ENCODE assay signal across 22 cellular contexts in genomic region chr1:19863804-19864203, GRCh38. TPM values are rescaled to one million over a fixed set of nuclear protein-coding genes. Genes with fewer than 3 reads are reported as not detected.
DNase-seq lines count a peak whose midpoint lies in the region; ATAC-seq and TF ChIP-seq lines count a peak whose summit lies in the region.
"Had no signal": no experiment of that assay in that cellular context is flagged by ENCODE, and none has a peak within 500 bp of the region (broad histone marks: within the 10 kb centered on the region; RNA-seq: fewer than 3 reads in every experiment).

No MANE protein-coding gene starts in this region.

- TF ChIP-seq EP300 in SK-N-SH (IDR thresholded peaks at IDR 0.05; ENCODE audit: borderline replicate concordance in 1 of 2, low read depth in 1 of 2, low read length in 1 of 2) = no peak

- no peaks in the 10 kb centered on the region for H4K20me1 ChIP-seq in SK-N-SH (ENCODE audit: insufficient read depth)

- H2BK5ac ChIP-seq in trophoblast cell (ENCODE audit: low read depth, low read length, poor library complexity) = no peak overlapping the region

- peaks cover under 1% of the 10 kb centered on the region for H3K79me1 ChIP-seq in trophoblast cell (ENCODE audit: low read length)

- H3K4me3 ChIP-seq in epithelial cell of esophagus (ENCODE audit: low read length) = no peak overlapping the region
- H3K4me3 ChIP-seq in trophoblast cell (ENCODE audit: low read depth, low read length) = no peak overlapping the region
- H3K4me3 ChIP-seq in SK-N-SH (ENCODE audit: low read depth in 2 of 2, low read length in 1 of 2) = no peak overlapping the region
- H3K4me3 ChIP-seq: SK-N-MC, stomach, vagina had no signal

- TF ChIP-seq RAD21 in SK-N-SH (IDR thresholded peaks at IDR 0.05; ENCODE audit: low read length) = no peak

- no peaks in the 10 kb centered on the region for H3K9me2 ChIP-seq in SK-N-SH

- no CpG with 5 or more reads among the region's 5 CpGs for WGBS in trophoblast cell (ENCODE audit: extremely low coverage, insufficient coverage, insufficient read length)
- WGBS in SK-N-SH (ENCODE audit: low lambda C conversion rate) = 64% methylated on average over 5 of the region's 5 CpGs

- H4K91ac ChIP-seq in trophoblast cell (ENCODE audit: low read depth, low read length) = no peak overlapping the region

- peak; percentile 21 for DNase-seq in Caki2 (ENCODE audit: low read depth)
- DNase-seq in RWPE1 (ENCODE audit: low spot score) = peak; percentile 58
- DNase-seq in epithelial cell of esophagus (ENCODE audit: low read depth) = peak; percentile 79
- DNase-seq in trophoblast cell = peak; percentile 63 to 96
- DNase-seq in T1000 (lab: John Stamatoyannopoulos, UW) = no peak
- no peak for DNase-seq in HK-2 (ENCODE audit: unreplicated experiment)
- no peak for DNase-seq in SK-N-SH
- DNase-seq: activated CD8-positive, alpha-beta T cell treated with anti-CD3 and anti-CD28 coated beads for 36 hours; hypothalamus; Karpas-422; naive B cell; NCI-H187; posterior cingulate gyrus; stimulated activated CD4-positive, alpha-beta T cell treated with anti-CD3 and anti-CD28 coated beads, Interleukin-15, amount 100 ng/mL, for 24 hours; stomach had no signal

- H3K9ac ChIP-seq in trophoblast cell (ENCODE audit: low read length) (no peak overlapping the region), SK-N-SH (no peak overlapping the region)

- no peak overlapping the region for H3K23ac ChIP-seq in trophoblast cell (ENCODE audit: low read length)

- H3K4me2 ChIP-seq in trophoblast cell (ENCODE audit: low read length) (no peak overlapping the region), SK-N-SH (no peak overlapping the region)

- no peaks in the 10 kb centered on the region for H3K4me1 ChIP-seq in trophoblast cell (ENCODE audit: control insufficient read depth in 1 of 2, insufficient read depth in 2 of 2, low read length in 2 of 2)
- no peaks in the 10 kb centered on the region; a peak in 1 of 4 replicates for H3K4me1 ChIP-seq in SK-N-SH (ENCODE audit: control insufficient read depth in 1 of 2, insufficient read depth in 2 of 2, low read depth in 1 of 2, low read length in 1 of 2)
- H3K4me1 ChIP-seq: stomach, vagina had no signal

- TF ChIP-seq CTCF in RWPE1 (conservative IDR thresholded peaks at IDR 0.05; ENCODE audit: low read depth) (no peak), epithelial cell of esophagus (IDR thresholded peaks at IDR 0.05; ENCODE audit: insufficient read depth, low read depth, low read length, missing control alignments) (no peak), SK-N-SH (IDR thresholded peaks at IDR 0.05) (no peak)

- no peak overlapping the region for H2AK5ac ChIP-seq in trophoblast cell (ENCODE audit: low read length)

- no peaks in the 10 kb centered on the region for H3K79me2 ChIP-seq in trophoblast cell (ENCODE audit: control insufficient read depth, insufficient read depth, low read length, poor library complexity)
- no peaks in the 10 kb centered on the region for H3K79me2 ChIP-seq in SK-N-SH (ENCODE audit: insufficient read depth)

- no peak overlapping the region for H3K14ac ChIP-seq in trophoblast cell (ENCODE audit: low read length)

- H4K8ac ChIP-seq in trophoblast cell (ENCODE audit: low read depth, low read length) = no peak overlapping the region

- no peak overlapping the region for H4K12ac ChIP-seq in trophoblast cell (ENCODE audit: low read depth, low read length)

- H3K18ac ChIP-seq in trophoblast cell (ENCODE audit: low read length) = no peak overlapping the region

- ATAC-seq in GM21717 (IDR thresholded peaks at IDR 0.05; ENCODE audit: unreplicated experiment) = no peak
- ATAC-seq: activated CD8-positive, alpha-beta T cell treated with anti-CD3 and anti-CD28 coated beads for 36 hours; activated T-helper 17 cell treated with anti-CD3 and anti-CD28 coated beads, Interleukin-2, amount 50 U/mL, for 72 hours had no signal

- CTCF ChIA-PET in RWPE1 (lab: Yijun Ruan, JAX) (interaction anchor here (0.7 kb wide), 1 partner anchor 95 kb away, joined by 5 read pairs; no protein-coding TSS in a partner anchor), SK-N-SH (lab: Yijun Ruan, JAX) (interaction anchor here (1.5 kb wide), 1 partner anchor 18 kb away, joined by 5 read pairs; the partner anchor contains the start of gene OTUD3)

- no peaks in the 10 kb centered on the region for H3K27me3 ChIP-seq in trophoblast cell (ENCODE audit: insufficient read depth, low read length)
- H3K27me3 ChIP-seq in SK-N-SH (ENCODE audit: insufficient read depth) = no peaks in the 10 kb centered on the region
- H3K27me3 ChIP-seq: vagina had no signal

- POLR2A ChIA-PET in RWPE1 (lab: Yijun Ruan, JAX; ENCODE audit: low non-redundant PET) (no interaction called here), SK-N-SH (lab: Yijun Ruan, JAX) (no interaction called here)

- H3K27ac ChIP-seq in RWPE1 = no peak overlapping the region
- no peak overlapping the region for H3K27ac ChIP-seq in trophoblast cell (ENCODE audit: low read depth, low read length)
- no peak overlapping the region for H3K27ac ChIP-seq in SK-N-SH (ENCODE audit: low read depth in 2 of 2, low read length in 1 of 2)
- H3K27ac ChIP-seq: SK-N-MC, stomach, vagina had no signal

- H2AFZ ChIP-seq in trophoblast cell (ENCODE audit: insufficient read depth, low read length, poor library complexity) = no peak overlapping the region
- no peak overlapping the region; the same call in 1 of the 2 replicates for H2AFZ ChIP-seq in SK-N-SH (ENCODE audit: low read depth)

- H3K4ac ChIP-seq in trophoblast cell (ENCODE audit: low read depth, low read length) = no peak overlapping the region

- H3F3A ChIP-seq in SK-N-SH (replicated peaks; ENCODE audit: insufficient read depth) = no peaks in the 10 kb centered on the region

- in situ Hi-C loops in Caki2 (cut with HindIII; ENCODE audit: low pct_unique_long_range_greater_than_20kb, low sequenced_read_pairs) = no loop called here

- H2BK12ac ChIP-seq in trophoblast cell (ENCODE audit: low read length) = no peak overlapping the region

- H3K9me3 ChIP-seq in trophoblast cell (ENCODE audit: insufficient read depth, low read depth, low read length) (no peaks in the 10 kb centered on the region), SK-N-SH (no peaks in the 10 kb centered on the region)
- H3K9me3 ChIP-seq: vagina had no signal

- H3K36me3 ChIP-seq in trophoblast cell (ENCODE audit: control insufficient read depth in 1 of 2, insufficient read depth in 2 of 2, low read length in 2 of 2) (no peaks in the 10 kb centered on the region), SK-N-SH (replicated peaks in 1 of 2; ENCODE audit: control insufficient read depth in 1 of 2, insufficient read depth in 2 of 2, low read length in 1 of 2) (no peaks in the 10 kb centered on the region)
- H3K36me3 ChIP-seq: stomach, vagina had no signal

- no peak overlapping the region for H2BK120ac ChIP-seq in trophoblast cell (ENCODE audit: insufficient read depth, low read length, poor library complexity)

TF ChIP-seq in SK-N-SH, 30 proteins besides CTCF, POLR2A, EP300 and RAD21:
- no peak for TF ChIP-seq ELF1 (IDR thresholded peaks at IDR 0.05)
- no peak for TF ChIP-seq JUND (IDR thresholded peaks at IDR 0.05)
- TF ChIP-seq ZBTB33 (IDR thresholded peaks at IDR 0.05; ENCODE audit: borderline replicate concordance, low read depth) = no peak
- no peak for TF ChIP-seq TEAD4 (IDR thresholded peaks at IDR 0.05; ENCODE audit: borderline replicate concordance, insufficient read depth)
- TF ChIP-seq FOXM1 (IDR thresholded peaks at IDR 0.05; ENCODE audit: low read depth) = no peak

RNA-seq across cellular contexts. Expression of gene OTUD3, which starts 18.4 kb away (rescaled TPM):
- 2.5 and 4.9 TPM in 2 replicates for total RNA-seq in Caki2 (2014; rRNA removed; shearing (Covaris generic); ENCODE audit: low replicate concordance)
- 19.6 TPM in 2 replicates for polyA plus RNA-seq in trophoblast cell (2013)
- 2.6 and 3.3 TPM in 2 replicates for polyA plus RNA-seq in SK-N-SH (2012; rRNA removed)
- 2.6 TPM in 2 replicates for polyA plus RNA-seq in SK-N-SH (2012; cell fraction: cytosol; rRNA removed)
- polyA plus RNA-seq in SK-N-SH (2012; cell fraction: nucleus; rRNA removed) = 9.4 and 9.6 TPM in 2 replicates

RNA-seq across cellular contexts. Expression of gene RNF186, which starts 48.7 kb away (rescaled TPM):
- not detected in 2 replicates for total RNA-seq in Caki2 (2014; rRNA removed; shearing (Covaris generic); ENCODE audit: low replicate concordance)
- not detected in 2 replicates for polyA plus RNA-seq in trophoblast cell (2013)
- not detected in 2 replicates for polyA plus RNA-seq in SK-N-SH (2012; rRNA removed)
- not detected in 2 replicates for polyA plus RNA-seq in SK-N-SH (2012; cell fraction: cytosol; rRNA removed)
- polyA plus RNA-seq in SK-N-SH (2012; cell fraction: nucleus; rRNA removed) = not detected in 2 replicates
- total RNA-seq: activated CD8-positive, alpha-beta T cell treated with anti-CD3 and anti-CD28 coated beads for 36 hours; activated T-helper 17 cell treated with anti-CD3 and anti-CD28 coated beads, Interleukin-2, amount 50 U/mL, for 72 hours; NCI-H460; vagina had no signal

RNA-seq across cellular contexts. Expression of gene PLA2G2E, which starts 59.6 kb away (rescaled TPM):
- not detected in 2 replicates for total RNA-seq in Caki2 (2014; rRNA removed; shearing (Covaris generic); ENCODE audit: low replicate concordance)
- polyA plus RNA-seq in trophoblast cell (2013) = 0.10 and 0.14 TPM in 2 replicates
- polyA plus RNA-seq in SK-N-SH (2012; rRNA removed) = not detected in 2 replicates
- polyA plus RNA-seq in SK-N-SH (2012; cell fraction: cytosol; rRNA removed) = not detected in 2 replicates
- not detected in 2 replicates for polyA plus RNA-seq in SK-N-SH (2012; cell fraction: nucleus; rRNA removed)
- total RNA-seq: activated CD8-positive, alpha-beta T cell treated with anti-CD3 and anti-CD28 coated beads for 36 hours; activated T-helper 17 cell treated with anti-CD3 and anti-CD28 coated beads, Interleukin-2, amount 50 U/mL, for 72 hours; NCI-H460; stomach; vagina had no signal
- polyA plus RNA-seq: adipose tissue, esophagus, stomach had no signal

Comparison
In these comparisons a context has a peak if more than half of its experiments do, and no peak if none do; other contexts are left out.
1. DNase-seq: peak in Caki2 (single experiment), RWPE1 (single experiment), epithelial cell of esophagus (single experiment) and trophoblast cell (2 of 2); none in T1000 (single experiment), HK-2 (single experiment) and SK-N-SH (single experiment).